1 cellular context compared by ENCODE assay signal in genomic region chr1:119327066-119327435, GRCh38.
TF ChIP-seq lines count a peak whose summit lies in the region.

No MANE protein-coding gene starts in this region.

TF ChIP-seq in HEK293, 187 proteins besides CTCF, POLR2A, EP300 and RAD21 (continued from another document):
- no peak for TF ChIP-seq PRDM6 (tag by site-specific recombination; IDR thresholded peaks at IDR 0.05)
- TF ChIP-seq ZNF341 (tag by site-specific recombination; IDR thresholded peaks at IDR 0.05; ENCODE audit: low read depth), result no peak
- no peak for TF ChIP-seq PATZ1 (tag by site-specific recombination; IDR thresholded peaks at IDR 0.05)
- TF ChIP-seq ZNF274 (IDR thresholded peaks at IDR 0.05; ENCODE audit: low read length), result no peak
- no peak for TF ChIP-seq ZNF274 (tag by site-specific recombination; IDR thresholded peaks at IDR 0.05; ENCODE audit: borderline replicate concordance)
- TF ChIP-seq ZNF398 (tag by site-specific recombination; IDR thresholded peaks at IDR 0.05), result peak; percentile 61
- no peak for TF ChIP-seq PRDM1 (tag by site-specific recombination; IDR thresholded peaks at IDR 0.05)
- no peak for TF ChIP-seq ZNF248 (tag by site-specific recombination; IDR thresholded peaks at IDR 0.05)
